Comparison of ENCODE assay signal across 9 cellular contexts in the genomic region with DNA sequence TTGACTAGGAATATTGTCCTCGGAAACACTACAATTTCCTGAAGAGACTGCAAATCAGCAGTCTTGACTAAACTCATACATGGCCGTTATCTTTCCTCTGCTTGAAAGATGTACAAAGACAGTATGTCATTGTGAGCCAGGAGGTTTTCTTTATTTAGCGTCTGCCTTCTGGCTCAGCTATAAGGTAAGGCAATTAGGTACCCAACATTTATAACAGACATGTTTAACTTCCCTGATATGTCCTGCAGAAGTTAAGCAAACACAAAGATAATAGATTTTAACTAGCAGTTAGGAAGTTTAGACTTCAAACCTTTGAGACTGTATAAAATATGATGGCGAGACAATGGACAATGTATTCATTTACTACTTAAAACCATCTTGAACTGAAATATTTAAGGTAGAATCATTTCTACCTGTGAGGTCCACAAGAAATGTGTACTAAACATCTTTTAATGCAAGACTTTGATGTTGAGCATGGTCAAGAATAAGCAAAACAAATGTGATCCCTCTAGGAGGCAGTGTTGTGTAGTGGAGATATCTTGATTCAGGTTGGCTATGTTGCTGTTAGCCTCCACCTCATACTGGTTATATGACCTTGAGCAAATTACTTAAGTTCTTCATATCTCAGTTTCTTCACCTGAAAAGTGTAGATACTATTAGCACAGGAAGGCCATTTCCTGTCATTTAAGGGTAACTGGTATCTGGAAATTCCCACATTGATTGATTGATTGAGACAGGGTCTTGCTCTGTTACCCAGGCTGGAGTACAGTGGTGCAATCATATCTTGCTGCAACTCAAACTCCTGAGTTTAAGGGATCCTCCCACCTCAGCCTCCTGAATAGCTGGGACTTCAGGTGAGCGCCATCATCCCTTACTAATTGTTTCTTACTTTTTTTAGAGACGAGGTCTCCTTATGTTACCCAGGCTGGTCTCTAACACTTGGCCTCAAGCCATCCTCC.
DNase-seq lines count a peak whose midpoint lies in the region; ATAC-seq and TF ChIP-seq lines count a peak whose summit lies in the region.
"Had no signal": no experiment of that assay in that cellular context is flagged by ENCODE, and none has a peak within 500 bp of the region (broad histone marks: within the 10 kb centered on the region; RNA-seq: fewer than 3 reads in every experiment).

No MANE protein-coding gene starts in this region.

- no peak for TF ChIP-seq POLR2A in stomach (IDR thresholded peaks at IDR 0.05)

- ATAC-seq in GM18868 (IDR thresholded peaks at IDR 0.05; ENCODE audit: unreplicated experiment) = peak; percentile 67
- no peak for ATAC-seq in HG03521 (IDR thresholded peaks at IDR 0.05; ENCODE audit: unreplicated experiment)
- ATAC-seq in aorta (ENCODE audit: low FRiP score) = no peak

- peaks cover 0 to 7% (median 3%) of the 10 kb centered on the region in 4 donors for H3K4me1 ChIP-seq in stomach
- no peaks in the 10 kb centered on the region for H3K4me1 ChIP-seq in aorta (ENCODE audit: control insufficient read depth in 1 of 2, insufficient read depth in 2 of 2, low read length in 2 of 2)

- POLR2A ChIA-PET in BJ (lab: Charles Lee) = no interaction called here

- intact Hi-C loops in stomach (cut with DNase I; ENCODE audit: low total_unique reads) = no loop called here
- intact Hi-C loops in aorta (cut with DNase I) = no loop called here

- H3K27ac ChIP-seq in stomach (no peak overlapping the region), aorta (ENCODE audit: low read depth in 1 of 2, low read length in 2 of 2) (no peak overlapping the region)

- H3K36me3 ChIP-seq in BJ (ENCODE audit: control insufficient read depth, insufficient read depth, low read length) (no peaks in the 10 kb centered on the region), stomach (no peaks in the 10 kb centered on the region), aorta (ENCODE audit: control insufficient read depth in 1 of 2, insufficient read depth in 2 of 2, low read length in 1 of 2) (no peaks in the 10 kb centered on the region)

- CTCF ChIA-PET in BJ (lab: Yijun Ruan, JAX) = interaction anchor here (0.6 to 1.8 kb wide), 5 partner anchors 39 to 371 kb away, joined by 3 to 7 read pairs (median 4); no protein-coding TSS in a partner anchor

- H3K9me3 ChIP-seq in stomach (no peaks in the 10 kb centered on the region), aorta (ENCODE audit: control insufficient read depth, low read length) (no peaks in the 10 kb centered on the region)

- TF ChIP-seq CTCF in BJ (IDR thresholded peaks at IDR 0.05; ENCODE audit: insufficient read depth, low read depth, low read length) (peak; percentile 65), stomach (IDR thresholded peaks at IDR 0.05) (peak in 5 of 7 experiments; percentile 12 to 45 (median 19))

- WGBS in stomach, 5 donors = 63 to 77% (median 72%) methylated on average over 6 of the region's 6 CpGs
- 83 to 85% methylated on average over 6 of the region's 6 CpGs for WGBS in aorta, 2 donors

- DNase-seq in BJ (ENCODE audit: low read depth) = peak; percentile 17
- DNase-seq in Jurkat, Clone E6-1 (ENCODE audit: low read depth, low spot score) = peak; percentile 51
- peak; percentile 6 for DNase-seq in SK-N-DZ (ENCODE audit: low spot score)
- peak; percentile 24 for DNase-seq in glomerular visceral epithelial cell (ENCODE audit: extremely low spot score)
- no peak for DNase-seq in stomach
- no peak for DNase-seq in aorta

- H3K27me3 ChIP-seq in BJ (ENCODE audit: control insufficient read depth, insufficient read depth, low read length) (no peaks in the 10 kb centered on the region), stomach (no peaks in the 10 kb centered on the region), aorta (ENCODE audit: control insufficient read depth in 1 of 2, insufficient read depth in 2 of 2, low read length in 1 of 2) (no peaks in the 10 kb centered on the region)

- H3K4me3 ChIP-seq in BJ (ENCODE audit: low read depth, low read length) = no peak overlapping the region
- no peak overlapping the region for H3K4me3 ChIP-seq in Jurkat, Clone E6-1 (ENCODE audit: low read length)
- H3K4me3 ChIP-seq in stomach = no peak overlapping the region
- no peak overlapping the region for H3K4me3 ChIP-seq in aorta (ENCODE audit: low read length in 2 of 2)
- H3K4me3 ChIP-seq: lung had no signal

- no peak for TF ChIP-seq EP300 in stomach (IDR thresholded peaks at IDR 0.05)

Comparison
In these comparisons a context has a peak if more than half of its experiments do, and no peak if none do; other contexts are left out.
1. DNase-seq: peak in BJ (single experiment), Jurkat, Clone E6-1 (single experiment), SK-N-DZ (single experiment) and glomerular visceral epithelial cell (single experiment); none in stomach (single experiment) and aorta (0 of 2).